37 cellular contexts compared by ENCODE assay signal in genomic region chr12:20250761-20251160, GRCh38.
"Had no signal": no experiment of that assay in that cellular context is flagged by ENCODE, and none has a peak within 500 bp of the region (broad histone marks: within the 10 kb centered on the region; RNA-seq: fewer than 3 reads in every experiment).

No MANE protein-coding gene starts in this region.

- H3K4me1 ChIP-seq: adrenal gland, ascending aorta, body of pancreas, breast epithelium had no signal

- H3K36me3 Mint-ChIP-seq: activated naive CD4-positive, alpha-beta T cell treated with anti-CD3 and anti-CD28 coated beads, Interleukin-2, amount 10 ng/mL, durations not matched to agents 7 days and 5 days; activated naive CD4-positive, alpha-beta T cell treated with anti-CD3 and anti-CD28 coated beads, Interleukin-2, amount 50 U/mL, for 24 hours; activated naive CD8-positive, alpha-beta T cell; activated naive CD8-positive, alpha-beta T cell treated with anti-CD3 and anti-CD28 coated beads, Interleukin-2, amount 10 ng/mL, durations not matched to agents 7 days and 5 days had no signal

- H3K4me3 ChIP-seq: adrenal gland, ascending aorta, body of pancreas, breast epithelium, cardiac muscle cell had no signal

- H3K27ac Mint-ChIP-seq: activated naive CD4-positive, alpha-beta T cell treated with anti-CD3 and anti-CD28 coated beads for 36 hours; activated naive CD4-positive, alpha-beta T cell treated with anti-CD3 and anti-CD28 coated beads, Interleukin-2, amount 10 ng/mL, durations not matched to agents 7 days and 5 days; activated naive CD4-positive, alpha-beta T cell treated with anti-CD3 and anti-CD28 coated beads, Interleukin-2, amount 50 U/mL, for 24 hours; activated naive CD8-positive, alpha-beta T cell; activated naive CD8-positive, alpha-beta T cell treated with anti-CD3 and anti-CD28 coated beads for 36 hours; activated naive CD8-positive, alpha-beta T cell treated with anti-CD3 and anti-CD28 coated beads, Interleukin-2, amount 10 ng/mL, durations not matched to agents 7 days and 5 days; activated naive CD8-positive, alpha-beta T cell treated with anti-CD3 and anti-CD28 coated beads, Interleukin-2, amount 50 U/mL, for 24 hours; activated T-cell treated with anti-CD3 and anti-CD28 coated beads, Interleukin-2, amount 50 U/mL, for 24 hours; activated T-cell treated with anti-CD3 and anti-CD28 coated beads, Interleukin-2, amount 50 U/mL, for 72 hours; activated T-helper 1 cell treated with anti-CD3 and anti-CD28 coated beads, Interleukin-12 subunit alpha, Interleukin-12 subunit beta, Interleukin-2, Interleukin-4 antibody, amounts not matched to agents 30 ng/mL and 10 ng/mL and 1 ng/mL, durations not matched to agents 14 hours and 24 hours and 36 hours; activated T-helper 17 cell treated with anti-CD3 and anti-CD28 coated beads, Interleukin-2, amount 50 U/mL, for 72 hours; activated T-helper 2 cell treated with anti-CD3 and anti-CD28 coated beads, Interferon-gamma antibody, Interleukin-2, Interleukin-4, amounts not matched to agents 10 μg/mL and 5 μg/mL and 100 μg/mL, durations not matched to agents 14 hours and 24 hours and 36 hours; brain had no signal

- DNase-seq: activated effector memory CD4-positive, alpha-beta T cell treated with anti-CD3 and anti-CD28 coated beads, Interleukin-2, amount 50 U/mL, for 16 hours; activated effector memory CD4-positive, alpha-beta T cell treated with Interleukin-2 at 50 U/mL for 16 hours; activated gamma-delta T cell; activated gamma-delta T cell treated with Interleukin-2 at 50 U/mL for 16 hours; activated naive CD4-positive, alpha-beta T cell; activated naive CD4-positive, alpha-beta T cell treated with anti-CD3 and anti-CD28 coated beads for 36 hours; activated naive CD4-positive, alpha-beta T cell treated with anti-CD3 and anti-CD28 coated beads, Interleukin-2, amount 10 ng/mL, durations not matched to agents 7 days and 5 days; activated naive CD4-positive, alpha-beta T cell treated with anti-CD3 and anti-CD28 coated beads, Interleukin-2, amount 50 U/mL, for 16 hours; activated naive CD4-positive, alpha-beta T cell treated with Interleukin-2 at 50 U/mL for 16 hours; activated naive CD8-positive, alpha-beta T cell treated with anti-CD3 and anti-CD28 coated beads for 36 hours; activated naive CD8-positive, alpha-beta T cell treated with anti-CD3 and anti-CD28 coated beads, Interleukin-2, amount 10 ng/mL, durations not matched to agents 7 days and 5 days; activated naive CD8-positive, alpha-beta T cell treated with anti-CD3 and anti-CD28 coated beads, Interleukin-2, amount 50 U/mL, for 24 hours; activated T-cell treated with anti-CD3 and anti-CD28 coated beads, Interleukin-2, amount 50 U/mL, for 24 hours; activated T-cell treated with anti-CD3 and anti-CD28 coated beads, Interleukin-2, amount 50 U/mL, for 4 hours; activated T-cell treated with anti-CD3 and anti-CD28 coated beads, Interleukin-2, amount 50 U/mL, for 48 hours; activated T-cell treated with anti-CD3 and anti-CD28 coated beads, Interleukin-2, amount 50 U/mL, for 72 hours; adrenal gland; amniotic stem cell; amygdala; anterior cingulate cortex; aorta; body of pancreas; brain microvascular endothelial cell; caudate nucleus; central memory CD4-positive, alpha-beta T cell; cerebellar nuclear complex had no signal

- FAIRE-seq: astrocyte, bronchial epithelial cell had no signal

- H3K9me3 ChIP-seq: adrenal gland, body of pancreas had no signal

- H3K27ac ChIP-seq: adrenal gland, ascending aorta, body of pancreas, brain microvascular endothelial cell, breast epithelium, cardiac muscle cell had no signal

- ATAC-seq: activated naive CD8-positive, alpha-beta T cell treated with anti-CD3 and anti-CD28 coated beads, Interleukin-2, amount 50 U/mL, for 24 hours; activated T-cell treated with anti-CD3 and anti-CD28 coated beads, Interleukin-2, amount 50 U/mL, for 4 hours; activated T-cell treated with anti-CD3 and anti-CD28 coated beads, Interleukin-2, amount 50 U/mL, for 72 hours; activated T-helper 17 cell treated with anti-CD3 and anti-CD28 coated beads, Interleukin-2, amount 50 U/mL, for 72 hours; body of pancreas had no signal

- H3K9me3 Mint-ChIP-seq: activated T-helper 2 cell treated with anti-CD3 and anti-CD28 coated beads, Interferon-gamma antibody, Interleukin-2, Interleukin-4, amounts not matched to agents 10 μg/mL and 5 μg/mL and 100 μg/mL, durations not matched to agents 14 hours and 24 hours and 36 hours had no signal
